17 cellular contexts compared by ENCODE assay signal in the genomic region with DNA sequence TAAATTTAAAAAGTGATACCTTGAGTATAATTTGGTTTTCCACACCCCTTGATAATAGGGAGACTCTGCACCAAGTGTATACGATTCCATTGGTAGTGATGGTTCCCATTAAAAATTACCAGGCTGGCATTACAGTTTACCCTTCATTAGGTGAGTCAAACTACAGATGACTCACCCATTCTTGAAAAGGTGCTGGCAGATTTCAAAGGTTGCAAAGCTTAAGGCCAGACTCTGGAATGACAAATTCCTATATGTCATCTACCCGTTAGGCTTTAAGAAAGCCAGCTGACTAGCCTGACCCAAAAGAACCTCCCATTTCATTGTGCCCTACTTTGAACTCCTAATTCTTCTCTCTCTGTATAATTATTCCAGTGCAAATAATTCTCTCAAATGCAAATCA.
DNase-seq lines count a peak whose midpoint lies in the region; ATAC-seq, FAIRE-seq and TF ChIP-seq lines count a peak whose summit lies in the region.
"Had no signal": no experiment of that assay in that cellular context is flagged by ENCODE, and none has a peak within 500 bp of the region (broad histone marks: within the 10 kb centered on the region; RNA-seq: fewer than 3 reads in every experiment).

No MANE protein-coding gene starts in this region.

- H3K4me1 ChIP-seq in A673 (ENCODE audit: insufficient read depth, low read length, poor library complexity, severe bottlenecking) = no peaks in the 10 kb centered on the region
- no peaks in the 10 kb centered on the region for H3K4me1 ChIP-seq in effector memory CD4-positive, alpha-beta T cell (ENCODE audit: control insufficient read depth, insufficient read depth, low read length, poor library complexity, severe bottlenecking)
- H3K4me1 ChIP-seq: SJSA1 had no signal

- H3K27me3 ChIP-seq in A673 (replicated peaks; ENCODE audit: insufficient read depth, low read depth, low read length, poor library complexity) = no peaks in the 10 kb centered on the region
- no peaks in the 10 kb centered on the region for H3K27me3 ChIP-seq in effector memory CD4-positive, alpha-beta T cell (replicated peaks; ENCODE audit: control insufficient read depth, insufficient read depth, low read length, poor library complexity, severe bottlenecking)
- H3K27me3 ChIP-seq: SJSA1 had no signal

- H3K27ac ChIP-seq in A673 (ENCODE audit: low read depth, low read length, poor library complexity, severe bottlenecking) = no peak overlapping the region
- H3K27ac ChIP-seq in effector memory CD4-positive, alpha-beta T cell (ENCODE audit: insufficient read depth, low read length, poor library complexity, severe bottlenecking) = no peak overlapping the region
- H3K27ac ChIP-seq: SJSA1 had no signal

- no peaks in the 10 kb centered on the region for H3K36me3 ChIP-seq in A673 (ENCODE audit: insufficient read depth, low read length, poor library complexity, severe bottlenecking)
- H3K36me3 ChIP-seq in effector memory CD4-positive, alpha-beta T cell (ENCODE audit: control insufficient read depth, insufficient read depth, low read length) = no peaks in the 10 kb centered on the region
- H3K36me3 ChIP-seq: SJSA1 had no signal

- BruUV-seq in A673 (replicated peaks; lab: Mats Ljungman, UMichigan) = no TSS peak

- H3K9me3 ChIP-seq in A673 (ENCODE audit: low read depth, low read length, poor library complexity, severe bottlenecking) = no peaks in the 10 kb centered on the region
- no peaks in the 10 kb centered on the region for H3K9me3 ChIP-seq in effector memory CD4-positive, alpha-beta T cell (ENCODE audit: control insufficient read depth, low read length)
- H3K9me3 ChIP-seq: SJSA1 had no signal

- TF ChIP-seq CTCF in epithelial cell of proximal tubule (conservative IDR thresholded peaks at IDR 0.05; ENCODE audit: low read depth, low read length) = no peak
- TF ChIP-seq CTCF in mesothelial cell of epicardium (IDR thresholded peaks at IDR 0.05; ENCODE audit: unreplicated experiment) = no peak
- no peak for TF ChIP-seq CTCF in A673 (conservative IDR thresholded peaks at IDR 0.05; ENCODE audit: low read depth, low read length)

- CTCF ChIA-PET in A673 (lab: Charles Lee) = no interaction called here

- H3K27me3 Mint-ChIP-seq in mesothelial cell of epicardium (ENCODE audit: low read depth) = no peaks in the 10 kb centered on the region
- H3K27me3 Mint-ChIP-seq: B cell; CD4-positive, alpha-beta T cell had no signal

- peaks cover 59% of the 10 kb centered on the region for H3K4me1 Mint-ChIP-seq in mesothelial cell of epicardium
- H3K4me1 Mint-ChIP-seq: B cell had no signal

- H3K27ac Mint-ChIP-seq in mesothelial cell of epicardium = peak overlapping the region; percentile 22
- H3K27ac Mint-ChIP-seq: B cell; CD4-positive, alpha-beta T cell had no signal

- no peaks in the 10 kb centered on the region for H3K36me3 Mint-ChIP-seq in mesothelial cell of epicardium

- POLR2A ChIA-PET in A673 (lab: Charles Lee; ENCODE audit: low non-redundant PET) = no interaction called here

- peak; percentile 68 for FAIRE-seq in RCC 7860 (lab: Jason Lieb, UNC)
- FAIRE-seq: H54, K562 had no signal

- intact Hi-C loops in A673 (cut with micrococcal nuclease; ENCODE audit: unreplicated experiment) = no loop called here

- DNase-seq in DMS53 treated with DMSO at 0.1 percent for 48 hours (lab: John Stamatoyannopoulos, UW; ENCODE audit: unreplicated experiment) = peak; percentile 45
- DNase-seq in RCC 7860 (ENCODE audit: low spot score) = peak; percentile 34
- DNase-seq in epithelial cell of proximal tubule (ENCODE audit: low read depth) = peak; percentile 25
- DNase-seq in mesothelial cell of epicardium (ENCODE audit: low spot score in 2 of 2, unreplicated experiment in 2 of 2) = no peak
- DNase-seq in A673 (ENCODE audit: low spot score) = no peak
- DNase-seq in effector memory CD4-positive, alpha-beta T cell = no peak
- DNase-seq: CD4-positive, alpha-beta T cell; EL; NCI-H1092; NCI-H1694; RPMI8226 had no signal

- no peak overlapping the region for H3K4me3 Mint-ChIP-seq in mesothelial cell of epicardium
- H3K4me3 Mint-ChIP-seq: B cell; CD4-positive, alpha-beta T cell had no signal

- ATAC-seq in HG02840 (IDR thresholded peaks at IDR 0.05; ENCODE audit: low FRiP score, unreplicated experiment) (no peak), HG03432 (IDR thresholded peaks at IDR 0.05; ENCODE audit: unreplicated experiment) (no peak)
- ATAC-seq: K562 had no signal

- H3K4me3 ChIP-seq in epithelial cell of proximal tubule (ENCODE audit: low read depth, low read length) (no peak overlapping the region), A673 (ENCODE audit: low read depth, low read length, poor library complexity, severe bottlenecking) (no peak overlapping the region)
- H3K4me3 ChIP-seq in effector memory CD4-positive, alpha-beta T cell (ENCODE audit: insufficient read depth, low read depth, low read length, poor library complexity, severe bottlenecking) = no peak overlapping the region
- H3K4me3 ChIP-seq: K562, SJSA1 had no signal

- peaks cover 3% of the 10 kb centered on the region for H3K9me3 Mint-ChIP-seq in mesothelial cell of epicardium

Comparison
In these comparisons a context has a peak if more than half of its experiments do, and no peak if none do; other contexts are left out.
1. DNase-seq: peak in DMS53 treated with DMSO at 0.1 percent for 48 hours (single experiment), RCC 7860 (single experiment) and epithelial cell of proximal tubule (single experiment); none in mesothelial cell of epicardium (0 of 2), A673 (single experiment) and effector memory CD4-positive, alpha-beta T cell (0 of 3).